Comparison of ENCODE assay signal across 22 cellular contexts in the genomic region with DNA sequence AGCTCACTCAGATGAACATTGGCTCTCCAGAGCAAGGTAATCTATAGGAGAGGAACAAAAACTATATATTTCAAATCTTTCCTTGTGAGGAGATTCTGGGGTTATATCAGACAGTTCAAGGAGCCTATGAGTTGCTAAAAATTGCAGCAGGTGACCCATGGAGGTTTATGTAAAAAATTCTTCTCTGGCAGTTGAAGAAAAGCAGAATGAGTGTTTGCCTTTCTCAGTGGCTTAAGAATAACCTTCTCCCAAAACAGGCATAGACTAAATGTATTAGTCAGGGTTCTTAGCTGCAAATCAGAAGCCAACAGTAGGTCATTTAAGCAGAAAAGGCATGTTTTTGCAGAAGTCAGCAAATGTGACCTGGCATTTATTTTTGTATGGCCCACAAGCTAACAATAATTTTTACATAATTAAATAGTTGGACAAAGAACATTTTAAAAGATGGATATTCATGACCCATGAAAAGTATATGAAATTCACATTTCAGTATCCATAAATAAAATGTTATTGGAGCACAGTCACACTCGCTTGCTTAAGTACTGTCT.
"Had no signal": no experiment of that assay in that cellular context is flagged by ENCODE, and none has a peak within 500 bp of the region (broad histone marks: within the 10 kb centered on the region; RNA-seq: fewer than 3 reads in every experiment).

No MANE protein-coding gene starts in this region.

- H3K4me3 ChIP-seq: hepatocyte, lung, right atrium auricular region, stomach had no signal

- H3K36me3 ChIP-seq: right atrium auricular region, stomach had no signal

- H3K4me1 ChIP-seq: right atrium auricular region, stomach had no signal

- H2AFZ ChIP-seq: hepatocyte had no signal

- FAIRE-seq: bronchial epithelial cell had no signal

- H3K79me2 ChIP-seq: hepatocyte had no signal

- H3K4me2 ChIP-seq: hepatocyte had no signal

- H3K9me3 Mint-ChIP-seq: activated naive CD4-positive, alpha-beta T cell treated with anti-CD3 and anti-CD28 coated beads for 36 hours; naive thymus-derived CD8-positive, alpha-beta T cell; stimulated activated memory B cell treated with anti-CD40 and anti-IgM and Interleukin-4, amounts not matched to agents 10 μg/mL and 1 μg/mL and 100 μg/mL, for 72 hours had no signal

- DNase-seq: activated CD4-positive, alpha-beta memory T cell treated with anti-CD3 and anti-CD28 coated beads for 36 hours; activated CD4-positive, alpha-beta T cell treated with anti-CD3 and anti-CD28 coated beads for 48 hours; activated effector memory CD4-positive, alpha-beta T cell treated with Interleukin-2 at 50 U/mL for 16 hours; activated naive CD4-positive, alpha-beta T cell treated with anti-CD3 and anti-CD28 coated beads for 36 hours; activated T-cell treated with anti-CD3 and anti-CD28 coated beads, Interleukin-2, amount 50 U/mL, for 72 hours; amygdala; cerebellar nuclear complex; cortex of kidney; foreskin fibroblast; immature natural killer cell; naive thymus-derived CD8-positive, alpha-beta T cell; stimulated activated CD4-positive, alpha-beta T cell treated with anti-CD3 and anti-CD28 coated beads, Interleukin-1b, Interleukin-23, amount 100 ng/mL, for 48 hours; stomach; T1000 had no signal

- H3K27ac Mint-ChIP-seq: activated CD4-positive, alpha-beta memory T cell treated with anti-CD3 and anti-CD28 coated beads for 36 hours; activated naive CD4-positive, alpha-beta T cell treated with anti-CD3 and anti-CD28 coated beads for 36 hours; activated T-cell treated with anti-CD3 and anti-CD28 coated beads, Interleukin-2, amount 50 U/mL, for 72 hours; immature natural killer cell; progenitor cell of endocrine pancreas; stimulated activated memory B cell treated with anti-CD40 and anti-IgM and Interleukin-4, amounts not matched to agents 10 μg/mL and 1 μg/mL and 100 μg/mL, for 72 hours; T-helper 1 cell treated with Interleukin-12 subunit alpha and Interleukin-12 subunit beta and Interleukin-4 antibody, amounts not matched to agents 30 μg/mL and 1 μg/mL, for 36 hours had no signal

- H3K27me3 ChIP-seq: hepatocyte, right atrium auricular region, stomach had no signal

- H3K4me3 Mint-ChIP-seq: activated CD4-positive, alpha-beta memory T cell treated with anti-CD3 and anti-CD28 coated beads for 36 hours; activated naive CD4-positive, alpha-beta T cell treated with anti-CD3 and anti-CD28 coated beads for 36 hours; activated T-cell treated with anti-CD3 and anti-CD28 coated beads, Interleukin-2, amount 50 U/mL, for 72 hours; immature natural killer cell; naive thymus-derived CD8-positive, alpha-beta T cell; stimulated activated memory B cell treated with anti-CD40 and anti-IgM and Interleukin-4, amounts not matched to agents 10 μg/mL and 1 μg/mL and 100 μg/mL, for 72 hours; T-helper 1 cell treated with Interleukin-12 subunit alpha and Interleukin-12 subunit beta and Interleukin-4 antibody, amounts not matched to agents 30 μg/mL and 1 μg/mL, for 36 hours had no signal

- H3K36me3 Mint-ChIP-seq: activated CD4-positive, alpha-beta memory T cell treated with anti-CD3 and anti-CD28 coated beads for 36 hours; immature natural killer cell; naive thymus-derived CD8-positive, alpha-beta T cell; stimulated activated memory B cell treated with anti-CD40 and anti-IgM and Interleukin-4, amounts not matched to agents 10 μg/mL and 1 μg/mL and 100 μg/mL, for 72 hours had no signal

- ATAC-seq: activated T-cell treated with anti-CD3 and anti-CD28 coated beads, Interleukin-2, amount 50 U/mL, for 72 hours; left lobe of liver; naive thymus-derived CD8-positive, alpha-beta T cell; stimulated activated memory B cell treated with anti-CD40 and anti-IgM and Interleukin-4, amounts not matched to agents 10 μg/mL and 1 μg/mL and 100 μg/mL, for 72 hours had no signal

- H3K27ac ChIP-seq: hepatocyte, right atrium auricular region had no signal
